ENCODE assay signal across 7 cellular contexts in the genomic region with DNA sequence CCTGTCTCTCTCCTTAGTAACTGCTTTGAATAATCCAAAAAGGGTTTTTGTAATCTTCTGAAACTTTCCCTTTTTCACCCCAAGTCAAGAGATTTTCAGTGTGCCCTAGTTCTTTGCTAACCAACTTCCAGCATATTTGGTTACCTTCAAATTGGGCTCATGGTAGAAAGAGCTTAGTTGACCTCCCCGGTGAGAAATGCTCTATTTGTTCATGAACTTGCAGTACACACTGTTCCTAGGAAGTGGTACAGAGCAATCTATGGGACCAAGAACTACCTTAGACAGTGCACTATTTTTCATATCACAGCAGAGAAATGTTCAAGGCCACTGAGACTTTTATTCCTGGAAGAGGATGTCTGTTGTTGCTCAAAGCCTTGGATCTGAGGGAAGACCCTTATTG. TPM values are rescaled to one million over a fixed set of nuclear protein-coding genes. Genes with fewer than 3 reads are reported as not detected.
A peak's percentile ranks its signal among the peaks of the same experiment; 100 is the strongest.
DNase-seq lines count a peak whose midpoint lies in the region; ATAC-seq, FAIRE-seq and TF ChIP-seq lines count a peak whose summit lies in the region.

No MANE protein-coding gene starts in this region.

- no peaks in the 10 kb centered on the region for H3K9me3 ChIP-seq in fibroblast of lung (ENCODE audit: control insufficient read depth, insufficient read depth, low read depth, low read length)

- H3K36me3 ChIP-seq in fibroblast of lung (ENCODE audit: control insufficient read depth, insufficient read depth, low read length): peaks cover 20% of the 10 kb centered on the region

- peak overlapping the region; percentile 58 for H3K4me2 ChIP-seq in fibroblast of lung (ENCODE audit: extremely low read depth, insufficient read depth, low read length)

- no peak for FAIRE-seq in urothelium cell line (lab: Jason Lieb, UNC)

- H3K4me3 ChIP-seq in HFF-Myc (replicated peaks; ENCODE audit: low read depth, low read length): peak overlapping the region; percentile 69
- peak overlapping the region; percentile 65 for H3K4me3 ChIP-seq in WI38 (ENCODE audit: low read depth, low read length)
- H3K4me3 ChIP-seq in fibroblast of lung (replicated peaks in 1 of 4; ENCODE audit: control extremely low read depth in 1 of 4, insufficient read depth in 1 of 4, low read depth in 3 of 4, low read length in 4 of 4): peak overlapping the region in 3 of 4 experiments; percentile 61 to 93 (median 81)

- H3K27ac Mint-ChIP-seq in stimulated activated memory B cell treated with anti-CD40 and anti-IgM and Interleukin-4, amounts not matched to agents 10 μg/mL and 1 μg/mL and 100 μg/mL, for 72 hours: peak overlapping the region; percentile 82

- H2AFZ ChIP-seq in fibroblast of lung (ENCODE audit: low read length): no peak overlapping the region

- H3K79me2 ChIP-seq in fibroblast of lung (ENCODE audit: control insufficient read depth, insufficient read depth, low read length): peaks cover 47% of the 10 kb centered on the region

- peaks cover 43% of the 10 kb centered on the region for H3K4me1 Mint-ChIP-seq in stimulated activated memory B cell treated with anti-CD40 and anti-IgM and Interleukin-4, amounts not matched to agents 10 μg/mL and 1 μg/mL and 100 μg/mL, for 72 hours

- peaks cover 17% of the 10 kb centered on the region for H3K4me1 ChIP-seq in fibroblast of lung (ENCODE audit: control insufficient read depth, extremely low read depth, insufficient read depth, low read length)

- no peaks in the 10 kb centered on the region for H3K27me3 ChIP-seq in fibroblast of lung (ENCODE audit: control insufficient read depth, insufficient read depth, low read length)

- ATAC-seq in stimulated activated memory B cell treated with anti-CD40 and anti-IgM and Interleukin-4, amounts not matched to agents 10 μg/mL and 1 μg/mL and 100 μg/mL, for 72 hours: no peak
- no peak for ATAC-seq in GM21786 (IDR thresholded peaks at IDR 0.05; ENCODE audit: unreplicated experiment)

- no peaks in the 10 kb centered on the region for H4K20me1 ChIP-seq in fibroblast of lung (ENCODE audit: control insufficient read depth, extremely low read depth, insufficient read depth, low read length)

- peak overlapping the region; percentile 82 for H3K27ac ChIP-seq in fibroblast of lung (ENCODE audit: insufficient read depth, low read length)

- TF ChIP-seq CTCF in HFF-Myc (IDR thresholded peaks at IDR 0.05; ENCODE audit: low read depth, low read length, missing control alignments): no peak
- no peak for TF ChIP-seq CTCF in WI38 (IDR thresholded peaks at IDR 0.05; ENCODE audit: low read depth, low read length)
- no peak for TF ChIP-seq CTCF in fibroblast of lung (conservative IDR thresholded peaks at IDR 0.05 in 1 of 2, IDR thresholded peaks at IDR 0.05 in 1 of 2; ENCODE audit: low read depth in 1 of 2, low read length in 2 of 2)

- no peaks in the 10 kb centered on the region for H3K27me3 Mint-ChIP-seq in stimulated activated memory B cell treated with anti-CD40 and anti-IgM and Interleukin-4, amounts not matched to agents 10 μg/mL and 1 μg/mL and 100 μg/mL, for 72 hours

- H3K4me3 Mint-ChIP-seq in stimulated activated memory B cell treated with anti-CD40 and anti-IgM and Interleukin-4, amounts not matched to agents 10 μg/mL and 1 μg/mL and 100 μg/mL, for 72 hours: peak overlapping the region; percentile 84

- peak overlapping the region; percentile 56 for H3K9ac ChIP-seq in fibroblast of lung (ENCODE audit: insufficient read depth, low read length)

- H3K9me3 Mint-ChIP-seq in stimulated activated memory B cell treated with anti-CD40 and anti-IgM and Interleukin-4, amounts not matched to agents 10 μg/mL and 1 μg/mL and 100 μg/mL, for 72 hours: no peaks in the 10 kb centered on the region

- DNase-seq in HFF-Myc (ENCODE audit: extremely low read depth, low read depth) (no peak), fibroblast of lung (ENCODE audit: low read depth in 2 of 2) (no peak), cortex of kidney (lab: John Stamatoyannopoulos, UW) (no peak), urothelium cell line (ENCODE audit: low spot score) (no peak)

- H3K36me3 Mint-ChIP-seq in stimulated activated memory B cell treated with anti-CD40 and anti-IgM and Interleukin-4, amounts not matched to agents 10 μg/mL and 1 μg/mL and 100 μg/mL, for 72 hours: peaks cover 38% of the 10 kb centered on the region

RNA-seq across cellular contexts. Expression of gene USP5, which starts 1.7 kb away (rescaled TPM):
- 53.4 and 69.9 TPM in 2 replicates for total RNA-seq in fibroblast of lung
- 42.2 and 66.3 TPM in 2 replicates for polyA plus RNA-seq in fibroblast of lung
- polyA plus RNA-seq in fibroblast of lung (2012): 58.3 and 91.9 TPM in 2 replicates
- 168 and 268 TPM in 2 replicates for polyA minus RNA-seq in fibroblast of lung (ENCODE audit: low replicate concordance)

RNA-seq across cellular contexts. Expression of gene CDCA3, which starts 2.5 kb away (rescaled TPM):
- 1.5 and 9.1 TPM in 2 replicates for total RNA-seq in fibroblast of lung
- polyA plus RNA-seq in fibroblast of lung: 9.4 and 56.9 TPM in 2 replicates
- 9.4 and 53.2 TPM in 2 replicates for polyA plus RNA-seq in fibroblast of lung (2012)
- polyA minus RNA-seq in fibroblast of lung (ENCODE audit: low replicate concordance): 11.3 and 34.7 TPM in 2 replicates

RNA-seq across cellular contexts. Expression of gene GNB3, which starts 12.9 kb away (rescaled TPM):
- 1.3 and 1.7 TPM in 2 replicates for total RNA-seq in fibroblast of lung
- polyA plus RNA-seq in fibroblast of lung: 2.7 and 3.7 TPM in 2 replicates
- polyA plus RNA-seq in fibroblast of lung (2012): 2.7 and 3.8 TPM in 2 replicates
- polyA minus RNA-seq in fibroblast of lung (ENCODE audit: low replicate concordance): 0.63 and 3.9 TPM in 2 replicates

RNA-seq across cellular contexts. Expression of gene TPI1, which starts 13.7 kb away (rescaled TPM):
- total RNA-seq in fibroblast of lung: 906 and 934 TPM in 2 replicates
- 1,617 and 1,654 TPM in 2 replicates for polyA plus RNA-seq in fibroblast of lung
- polyA plus RNA-seq in fibroblast of lung (2012): 1,159 and 1,236 TPM in 2 replicates
- 2,894 and 3,203 TPM in 2 replicates for polyA minus RNA-seq in fibroblast of lung (ENCODE audit: low replicate concordance)

RNA-seq across cellular contexts. Expression of gene SPSB2, which starts 19.5 kb away (rescaled TPM):
- 12.7 and 12.8 TPM in 2 replicates for total RNA-seq in fibroblast of lung
- 1.8 and 2.5 TPM in 2 replicates for polyA plus RNA-seq in fibroblast of lung
- 4.1 and 5.5 TPM in 2 replicates for polyA plus RNA-seq in fibroblast of lung (2012)
- polyA minus RNA-seq in fibroblast of lung (ENCODE audit: low replicate concordance): 1.9 and 2.1 TPM in 2 replicates
